ENCODE assay signal across 1 cellular context in the genomic region with DNA sequence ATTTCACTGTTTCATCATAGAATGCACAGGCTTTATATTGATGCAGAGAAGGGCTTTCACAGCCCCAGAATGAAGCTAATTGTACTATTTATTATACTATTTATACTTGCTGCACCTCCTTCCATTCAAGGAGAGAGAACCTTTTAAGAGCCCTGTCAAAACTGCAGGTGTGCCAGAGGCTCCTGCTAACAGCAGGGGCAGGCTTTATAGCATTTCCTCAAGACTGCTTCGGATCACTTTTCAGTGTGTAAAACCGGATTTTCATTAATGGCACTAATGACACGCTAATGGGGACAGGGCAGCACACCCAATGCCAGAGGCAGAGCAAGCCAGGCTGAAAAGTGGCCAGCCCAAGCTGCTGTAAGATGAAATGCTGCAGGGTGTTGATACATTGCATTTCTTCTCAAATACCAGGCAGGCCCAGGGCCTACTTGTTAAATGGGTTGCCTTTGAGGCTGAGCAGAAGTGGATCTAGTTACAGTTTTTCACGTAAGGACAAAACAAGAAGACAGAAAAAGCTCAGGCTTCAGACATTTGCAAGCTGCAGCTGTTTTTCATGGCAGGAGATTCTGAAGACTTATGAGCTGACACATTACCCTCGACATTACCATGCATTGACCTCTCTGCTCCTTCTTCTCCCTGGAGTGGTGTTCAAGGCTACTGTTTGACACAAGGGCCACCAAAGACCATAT.
TF ChIP-seq lines count a peak whose summit lies in the region.

No MANE protein-coding gene starts in this region.

TF ChIP-seq in H1, 55 proteins besides CTCF, POLR2A, EP300 and RAD21 (continued from another document):
- TF ChIP-seq CHD7 (IDR thresholded peaks at IDR 0.05; ENCODE audit: insufficient replicate concordance, low read length) = no peak
- TF ChIP-seq KDM1A (IDR thresholded peaks at IDR 0.05; ENCODE audit: borderline replicate concordance, low read length) = no peak
TF ChIP-seq in H1: peak in this region for 0.
